Comparison of ENCODE assay signal across 15 cellular contexts in the genomic region with DNA sequence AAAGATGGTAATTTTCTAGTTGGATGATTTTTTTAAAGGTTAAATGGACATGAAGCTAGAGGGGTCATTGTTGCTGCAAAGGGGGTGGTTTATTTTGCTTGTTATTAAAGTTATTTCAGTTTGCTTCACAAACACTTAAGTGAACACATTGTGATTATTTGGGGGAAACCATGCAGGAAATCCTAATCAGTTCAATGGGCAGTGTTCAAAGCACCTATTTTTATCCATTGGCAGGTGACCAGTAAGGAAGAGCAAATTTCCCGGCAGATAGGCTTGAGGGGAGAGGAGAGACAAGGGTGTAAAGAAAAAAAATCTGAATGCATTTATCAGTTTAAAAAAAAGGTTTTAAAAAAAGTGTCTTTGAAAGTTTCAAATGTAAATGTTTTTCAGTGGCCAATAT. TPM values are rescaled to one million over a fixed set of nuclear protein-coding genes. Genes with fewer than 3 reads are reported as not detected.
DNase-seq lines count a peak whose midpoint lies in the region; ATAC-seq and TF ChIP-seq lines count a peak whose summit lies in the region.
"Had no signal": no experiment of that assay in that cellular context is flagged by ENCODE, and none has a peak within 500 bp of the region (broad histone marks: within the 10 kb centered on the region; RNA-seq: fewer than 3 reads in every experiment).

No MANE protein-coding gene starts in this region.

- no peaks in the 10 kb centered on the region for H3K79me2 ChIP-seq in mesendoderm (ENCODE audit: control insufficient read depth, insufficient read depth, low read length)

- CTCF ChIA-PET in activated B cell treated with CpG ODN at 0.5 μM for 24 hours (lab: Charles Lee) = no interaction called here
- CTCF ChIA-PET in naive thymus-derived CD4-positive, alpha-beta T cell (lab: Charles Lee) = interaction anchor here (1.5 kb wide), 1 partner anchor 10 kb away, joined by 4 read pairs; no protein-coding TSS in a partner anchor

- intact Hi-C loops in activated B cell treated with CpG ODN at 0.5 μM for 24 hours (cut with micrococcal nuclease) = loop anchor here (5.0 kb wide), 1 partner anchor 55 kb away; no protein-coding TSS in a partner anchor
- intact Hi-C loops in naive thymus-derived CD4-positive, alpha-beta T cell (cut with micrococcal nuclease) = loop anchor here (5.0 to 10.0 kb wide), 7 partner anchors 80 to 1265 kb away; a partner anchor contains a TSS

- TF ChIP-seq CTCF in activated B cell treated with CpG ODN at 0.5 μM for 24 hours (IDR thresholded peaks at IDR 0.05) = no peak

- no peak overlapping the region for H2AK5ac ChIP-seq in mesendoderm (ENCODE audit: low read length)

- H3K4me1 ChIP-seq in naive thymus-derived CD4-positive, alpha-beta T cell (ENCODE audit: control insufficient read depth in 2 of 2, insufficient read depth in 2 of 2, low read length in 2 of 2) = peaks cover 52 to 54% of the 10 kb centered on the region in 2 donors
- H3K4me1 ChIP-seq in mesendoderm (ENCODE audit: control insufficient read depth, low read depth, low read length) (no peaks in the 10 kb centered on the region), HAP-1 (no peaks in the 10 kb centered on the region)
- H3K4me1 ChIP-seq: transverse colon had no signal

- no peak overlapping the region for H3K4ac ChIP-seq in mesendoderm (ENCODE audit: low read depth, low read length)

- H2BK15ac ChIP-seq in mesendoderm (replicated peaks; ENCODE audit: low read depth) = no peak overlapping the region

- no peak overlapping the region for H2BK5ac ChIP-seq in mesendoderm (ENCODE audit: low read length)

- DNase-seq in activated T-cell treated with anti-CD3 and anti-CD28 coated beads, Interleukin-2, amount 50 U/mL, for 4 hours = no peak
- DNase-seq in activated T-cell treated with anti-CD3 and anti-CD28 coated beads for 4 hours = no peak
- DNase-seq in activated B cell treated with CpG ODN at 0.5 μM for 24 hours = no peak
- DNase-seq in naive thymus-derived CD4-positive, alpha-beta T cell = no peak
- DNase-seq in AG08395 (ENCODE audit: low spot score) = no peak
- no peak for DNase-seq in mesendoderm
- DNase-seq in HAP-1 (ENCODE audit: low spot score in 2 of 2) = no peak
- DNase-seq: activated CD4-positive, CD25-positive, alpha-beta regulatory T cell treated with anti-CD3 and anti-CD28 coated beads, Interleukin-2, amount 50 U/mL, for 72 hours; transverse colon had no signal

- H3K27me3 Mint-ChIP-seq in activated T-cell treated with anti-CD3 and anti-CD28 coated beads, Interleukin-2, amount 50 U/mL, for 4 hours (ENCODE audit: low read depth) = no peaks in the 10 kb centered on the region
- no peaks in the 10 kb centered on the region for H3K27me3 Mint-ChIP-seq in activated B cell treated with CpG ODN at 0.5 μM for 24 hours
- H3K27me3 Mint-ChIP-seq in naive thymus-derived CD4-positive, alpha-beta T cell = no peaks in the 10 kb centered on the region

- H3K27ac ChIP-seq in naive thymus-derived CD4-positive, alpha-beta T cell (ENCODE audit: low read depth, low read length) = peak overlapping the region; percentile 76
- H3K27ac ChIP-seq in mesendoderm (ENCODE audit: low read depth, low read length) = no peak overlapping the region

- H3K4me1 Mint-ChIP-seq in activated T-cell treated with anti-CD3 and anti-CD28 coated beads, Interleukin-2, amount 50 U/mL, for 4 hours (ENCODE audit: low read depth) = peaks cover 68% of the 10 kb centered on the region
- peaks cover 71% of the 10 kb centered on the region for H3K4me1 Mint-ChIP-seq in activated B cell treated with CpG ODN at 0.5 μM for 24 hours
- peaks cover 16 to 81% (median 68%) of the 10 kb centered on the region in 7 donors for H3K4me1 Mint-ChIP-seq in naive thymus-derived CD4-positive, alpha-beta T cell

- H3K4me3 Mint-ChIP-seq in activated T-cell treated with anti-CD3 and anti-CD28 coated beads, Interleukin-2, amount 50 U/mL, for 4 hours = peak overlapping the region; percentile 81
- peak overlapping the region; percentile 79 for H3K4me3 Mint-ChIP-seq in activated B cell treated with CpG ODN at 0.5 μM for 24 hours
- peak overlapping the region; percentile 80 to 96 (median 90) for H3K4me3 Mint-ChIP-seq in naive thymus-derived CD4-positive, alpha-beta T cell

- no peaks in the 10 kb centered on the region for H3K27me3 ChIP-seq in naive thymus-derived CD4-positive, alpha-beta T cell (ENCODE audit: control insufficient read depth in 2 of 2, insufficient read depth in 2 of 2, low read length in 2 of 2)
- H3K27me3 ChIP-seq in mesendoderm (ENCODE audit: insufficient read depth, low read length, poor library complexity) (no peaks in the 10 kb centered on the region), HAP-1 (ENCODE audit: low read depth) (no peaks in the 10 kb centered on the region)
- H3K27me3 ChIP-seq: transverse colon had no signal

- peaks cover 0 to 7% (median 0%) of the 10 kb centered on the region in 3 experiments for H3K36me3 ChIP-seq in naive thymus-derived CD4-positive, alpha-beta T cell (ENCODE audit: control insufficient read depth in 2 of 3, insufficient read depth in 3 of 3, low read length in 3 of 3)
- no peaks in the 10 kb centered on the region for H3K36me3 ChIP-seq in mesendoderm (ENCODE audit: control insufficient read depth, insufficient read depth, low read length)
- H3K36me3 ChIP-seq in HAP-1 (replicated peaks) = no peaks in the 10 kb centered on the region
- H3K36me3 ChIP-seq: transverse colon had no signal

- POLR2A ChIA-PET in activated B cell treated with CpG ODN at 0.5 μM for 24 hours (lab: Charles Lee) = interaction anchor here (0.8 to 2.0 kb wide), 5 partner anchors 8 to 54 kb away, joined by 3 to 11 read pairs (median 3); no protein-coding TSS in a partner anchor
- POLR2A ChIA-PET in naive thymus-derived CD4-positive, alpha-beta T cell (lab: Charles Lee) = interaction anchor here (0.5 to 4.0 kb wide), 13 partner anchors 9 to 251 kb away, joined by 3 to 28 read pairs (median 4); a partner anchor contains a TSS

- H3K9me3 Mint-ChIP-seq in activated T-cell treated with anti-CD3 and anti-CD28 coated beads, Interleukin-2, amount 50 U/mL, for 4 hours = no peaks in the 10 kb centered on the region
- no peaks in the 10 kb centered on the region for H3K9me3 Mint-ChIP-seq in activated B cell treated with CpG ODN at 0.5 μM for 24 hours
- no peaks in the 10 kb centered on the region for H3K9me3 Mint-ChIP-seq in naive thymus-derived CD4-positive, alpha-beta T cell

- H3K23ac ChIP-seq in mesendoderm (ENCODE audit: low read length) = no peak overlapping the region

- in situ Hi-C loops in HAP-1 (cut with MboI; ENCODE audit: low sequenced_read_pairs) = no loop called here

- H3K27ac Mint-ChIP-seq in activated B cell treated with CpG ODN at 0.5 μM for 24 hours = peak overlapping the region; percentile 92
- H3K27ac Mint-ChIP-seq in naive thymus-derived CD4-positive, alpha-beta T cell = peak overlapping the region; percentile 95 to 99 (median 97)

- ATAC-seq in activated T-cell treated with anti-CD3 and anti-CD28 coated beads, Interleukin-2, amount 50 U/mL, for 4 hours = no peak
- ATAC-seq in GM21423 (IDR thresholded peaks at IDR 0.05; ENCODE audit: unreplicated experiment) (peak; percentile 4), activated B cell treated with CpG ODN at 0.5 μM for 24 hours (ENCODE audit: low read depth) (no peak)
- no peak for ATAC-seq in naive thymus-derived CD4-positive, alpha-beta T cell

- H3K9me3 ChIP-seq in naive thymus-derived CD4-positive, alpha-beta T cell (ENCODE audit: control insufficient read depth in 2 of 3, low read length in 3 of 3) = no peaks in the 10 kb centered on the region
- no peaks in the 10 kb centered on the region for H3K9me3 ChIP-seq in HAP-1
- H3K9me3 ChIP-seq: transverse colon had no signal

- no CpG with 5 or more reads among the region's 1 CpG for WGBS in mesendoderm (ENCODE audit: extremely low coverage, insufficient coverage, low lambda C conversion rate)

- H4K8ac ChIP-seq in mesendoderm (ENCODE audit: low read depth, low read length) = no peak overlapping the region

- H3K56ac ChIP-seq in mesendoderm (ENCODE audit: low read length) = no peak overlapping the region

- no peak overlapping the region for H3K9ac ChIP-seq in mesendoderm (ENCODE audit: low read length)

- no peak overlapping the region for H3K18ac ChIP-seq in mesendoderm (ENCODE audit: low read length)

- H3K4me3 ChIP-seq in naive thymus-derived CD4-positive, alpha-beta T cell (ENCODE audit: low read length) = peak overlapping the region; percentile 52
- H3K4me3 ChIP-seq in mesendoderm (ENCODE audit: low read length) (no peak overlapping the region), HAP-1 (no peak overlapping the region)
- H3K4me3 ChIP-seq: transverse colon had no signal

- H4K5ac ChIP-seq in mesendoderm (ENCODE audit: low read length) = no peak overlapping the region

- H2BK120ac ChIP-seq in mesendoderm (ENCODE audit: low read depth, low read length) = no peak overlapping the region

- H3K4me2 ChIP-seq in mesendoderm (ENCODE audit: low read length) = no peak overlapping the region

- H3K36me3 Mint-ChIP-seq in activated T-cell treated with anti-CD3 and anti-CD28 coated beads, Interleukin-2, amount 50 U/mL, for 4 hours (ENCODE audit: insufficient read depth) = peaks cover 17% of the 10 kb centered on the region
- peaks cover 26% of the 10 kb centered on the region for H3K36me3 Mint-ChIP-seq in activated B cell treated with CpG ODN at 0.5 μM for 24 hours (ENCODE audit: low read depth)
- H3K36me3 Mint-ChIP-seq in naive thymus-derived CD4-positive, alpha-beta T cell = peaks cover 0 to 34% (median 7%) of the 10 kb centered on the region in 5 donors

- no peaks in the 10 kb centered on the region for H3K79me1 ChIP-seq in mesendoderm (ENCODE audit: low read length)

RNA-seq across cellular contexts. Expression of a gene that starts 17.6 kb away (rescaled TPM):
- 10 to 100 TPM; 13.2 to 24.8 (median 20.1) TPM for total RNA-seq in activated T-cell treated with anti-CD3 and anti-CD28 coated beads, Interleukin-2, amount 50 U/mL, for 4 hours
- total RNA-seq in activated B cell treated with CpG ODN at 0.5 μM for 24 hours = 18.4 and 20.5 TPM in 2 replicates
- total RNA-seq in naive thymus-derived CD4-positive, alpha-beta T cell = 10 to 100 TPM; 34.5 to 77.7 (median 39.9) TPM
- 1 to 10 TPM; 6.6 to 8.5 TPM for polyA plus RNA-seq in naive thymus-derived CD4-positive, alpha-beta T cell
- polyA plus RNA-seq in mesendoderm (2013, experiment 1 of 2) = not detected
- polyA plus RNA-seq in mesendoderm (2013, experiment 2 of 2) = not detected
- total RNA-seq: endothelial cell of umbilical vein, glomerular endothelial cell, HT-29, kidney epithelial cell had no signal
- polyA plus RNA-seq: AG04450, endothelial cell of umbilical vein had no signal
